In genomic region chr10:49308881-49309280, GRCh38 we compare ENCODE assay signal across 22 cellular contexts. TPM values are rescaled to one million over a fixed set of nuclear protein-coding genes. Genes with fewer than 3 reads are reported as not detected.
"Had no signal": no experiment of that assay in that cellular context is flagged by ENCODE, and none has a peak within 500 bp of the region (broad histone marks: within the 10 kb centered on the region; RNA-seq: fewer than 3 reads in every experiment).

No MANE protein-coding gene starts in this region.

- H3K27ac Mint-ChIP-seq: mesothelial cell of epicardium, WTC11 had no signal

- H3K9me3 Mint-ChIP-seq: mesothelial cell of epicardium had no signal

- H3K4me2 ChIP-seq: hepatocyte had no signal

- H3K4me3 Mint-ChIP-seq: mesothelial cell of epicardium, WTC11 had no signal

- H3K27me3 ChIP-seq: hepatocyte, right atrium auricular region, tibial artery, vagina had no signal

- DNase-seq: activated CD4-positive, alpha-beta T cell treated with anti-CD3 and anti-CD28 coated beads for 4 hours; activated gamma-delta T cell treated with Interleukin-2 at 50 U/mL for 16 hours; amniotic stem cell; dermis blood vessel endothelial cell; effector memory CD4-positive, alpha-beta T cell; esophagus squamous epithelium; occipital lobe; stimulated activated CD4-positive, alpha-beta T cell treated with anti-CD3 and anti-CD28 coated beads, Interleukin-2, amount 100 ng/mL, for 24 hours; stimulated activated naive CD8-positive, alpha-beta T cell treated with anti-CD3 and anti-CD28 coated beads, Interleukin-15, Interleukin-2, amounts not matched to agents 100 U/mL and 50 U/mL, for 24 hours; substantia nigra had no signal

- H3K27ac ChIP-seq: hepatocyte, right atrium auricular region, tibial artery, vagina had no signal

- H2AFZ ChIP-seq: hepatocyte had no signal

- ATAC-seq: left lobe of liver, WTC11 had no signal

- H3K4me1 ChIP-seq: esophagus squamous epithelium, tibial artery, vagina had no signal

- H3K79me2 ChIP-seq: hepatocyte had no signal

- H3K36me3 ChIP-seq: esophagus squamous epithelium, tibial artery, vagina had no signal

- H3K9me3 ChIP-seq: esophagus squamous epithelium, right atrium auricular region, tibial artery, vagina had no signal

- H3K4me1 Mint-ChIP-seq: mesothelial cell of epicardium, WTC11 had no signal

- H3K36me3 Mint-ChIP-seq: activated naive CD4-positive, alpha-beta T cell treated with anti-CD3 and anti-CD28 coated beads, Interleukin-2, amount 50 U/mL, for 72 hours; mesothelial cell of epicardium; WTC11 had no signal

- H3K4me3 ChIP-seq: esophagus squamous epithelium, hepatocyte, lung, right atrium auricular region, tibial artery, vagina had no signal

RNA-seq across cellular contexts. Expression of gene C10orf71, which starts 9.9 kb away (rescaled TPM):
- total RNA-seq: activated CD8-positive, alpha-beta memory T cell treated with anti-CD3 and anti-CD28 coated beads for 36 hours; activated naive CD4-positive, alpha-beta T cell treated with anti-CD3 and anti-CD28 coated beads, Interleukin-2, amount 50 U/mL, for 72 hours; dermis blood vessel endothelial cell; glomerular endothelial cell; hepatocyte; left lobe of liver; lung; mesothelial cell of epicardium; occipital lobe; T-helper 2 cell treated with Interferon-gamma antibody and Interleukin-4, amounts not matched to agents 100 ng/mL and 5 ng/mL, for 36 hours; vagina; WTC11 had no signal
